In genomic region chr20:25865715-25866656, GRCh38 we compare ENCODE assay signal across 8 cellular contexts.
A peak's percentile ranks its signal among the peaks of the same experiment; 100 is the strongest.
DNase-seq lines count a peak whose midpoint lies in the region; ATAC-seq and TF ChIP-seq lines count a peak whose summit lies in the region.

No MANE protein-coding gene starts in this region.

- no peaks in the 10 kb centered on the region for H3K4me1 ChIP-seq in GM23338 (ENCODE audit: insufficient read depth)

- no peaks in the 10 kb centered on the region for H3K79me2 ChIP-seq in GM23338 (replicated peaks; ENCODE audit: insufficient read depth)

- peak overlapping the region; percentile 67 for H3K4me3 Mint-ChIP-seq in GM23338

- peaks cover 16% of the 10 kb centered on the region for H3K9me3 Mint-ChIP-seq in GM23338

- H3K27ac ChIP-seq in GM23338 (ENCODE audit: low read depth), result no peak overlapping the region

- no peaks in the 10 kb centered on the region for H4K20me1 ChIP-seq in GM23338 (replicated peaks; ENCODE audit: insufficient read depth)

- no peaks in the 10 kb centered on the region for H3K9me2 ChIP-seq in GM23338 (ENCODE audit: insufficient read depth)

- in situ Hi-C loops in ACHN (cut with HindIII; ENCODE audit: low pct_ligation_motif_present, low pct_unique_long_range_greater_than_20kb, low sequenced_read_pairs), result no loop called here

- peaks cover 7% of the 10 kb centered on the region for H3K36me3 Mint-ChIP-seq in GM23338 (ENCODE audit: low read depth)

- H3K36me3 ChIP-seq in GM23338 (ENCODE audit: insufficient read depth), result no peaks in the 10 kb centered on the region

- peaks cover 90% of the 10 kb centered on the region for H3K27me3 ChIP-seq in GM23338 (ENCODE audit: insufficient read depth)

- ATAC-seq in GM23338, result peak; percentile 29

- DNase-seq in ACHN (peak; percentile 60), GM23338 (ENCODE audit: low spot score) (peak; percentile 85), NCI-H2227 (lab: John Stamatoyannopoulos, UW; ENCODE audit: unreplicated experiment) (peak; percentile 87), cortex of kidney (lab: John Stamatoyannopoulos, UW) (peak; percentile 14), left kidney (ENCODE audit: low read depth, low spot score) (peak; percentile 91), DMS114 treated with DMSO at 0.1 percent for 48 hours (lab: John Stamatoyannopoulos, UW; ENCODE audit: unreplicated experiment) (no peak)
- DNase-seq in activated CD4-positive, alpha-beta T cell treated with anti-CD3 and anti-CD28 coated beads, Interleukin-2, amount 50 U/mL, for 4 hours, result peak; percentile 66 to 75
- DNase-seq in stimulated activated CD4-positive, alpha-beta T cell treated with anti-CD3 and anti-CD28 coated beads, Interleukin-4, amount 100 ng/mL, for 1 hour, result peak; percentile 76

- peak overlapping the region; percentile 61 for H3K4me3 ChIP-seq in GM23338

- peaks cover 31% of the 10 kb centered on the region for H3K4me1 Mint-ChIP-seq in GM23338

- peak overlapping the region; percentile 85 for H3K4me2 ChIP-seq in GM23338

- no peaks in the 10 kb centered on the region for H3F3A ChIP-seq in GM23338 (replicated peaks; ENCODE audit: low read depth)

- no peak overlapping the region for H3K27ac Mint-ChIP-seq in GM23338

- H2AFZ ChIP-seq in GM23338, result peak overlapping the region; percentile 86

- H3K27me3 Mint-ChIP-seq in GM23338 (ENCODE audit: insufficient read depth, low read depth, poor library complexity), result peaks cover 83% of the 10 kb centered on the region

- TF ChIP-seq CTCF in GM23338 (conservative IDR thresholded peaks at IDR 0.05; ENCODE audit: low read depth in 2 of 2), result no peak

TF ChIP-seq in GM23338, 12 proteins besides CTCF, POLR2A, EP300 and RAD21:
- no peak for TF ChIP-seq JUNB (IDR thresholded peaks at IDR 0.05; ENCODE audit: unreplicated experiment)
- TF ChIP-seq ZNF331 (CRISPR knock-in tag; IDR thresholded peaks at IDR 0.05; ENCODE audit: low read depth), result no peak
- TF ChIP-seq POLR2AphosphoS5 (IDR thresholded peaks at IDR 0.05; ENCODE audit: low read depth), result no peak
- TF ChIP-seq EZH2phosphoT487 (IDR thresholded peaks at IDR 0.05; ENCODE audit: unreplicated experiment), result no peak
- no peak for TF ChIP-seq ZNF114 (CRISPR knock-in tag; IDR thresholded peaks at IDR 0.05)
- TF ChIP-seq, protein P1, sequence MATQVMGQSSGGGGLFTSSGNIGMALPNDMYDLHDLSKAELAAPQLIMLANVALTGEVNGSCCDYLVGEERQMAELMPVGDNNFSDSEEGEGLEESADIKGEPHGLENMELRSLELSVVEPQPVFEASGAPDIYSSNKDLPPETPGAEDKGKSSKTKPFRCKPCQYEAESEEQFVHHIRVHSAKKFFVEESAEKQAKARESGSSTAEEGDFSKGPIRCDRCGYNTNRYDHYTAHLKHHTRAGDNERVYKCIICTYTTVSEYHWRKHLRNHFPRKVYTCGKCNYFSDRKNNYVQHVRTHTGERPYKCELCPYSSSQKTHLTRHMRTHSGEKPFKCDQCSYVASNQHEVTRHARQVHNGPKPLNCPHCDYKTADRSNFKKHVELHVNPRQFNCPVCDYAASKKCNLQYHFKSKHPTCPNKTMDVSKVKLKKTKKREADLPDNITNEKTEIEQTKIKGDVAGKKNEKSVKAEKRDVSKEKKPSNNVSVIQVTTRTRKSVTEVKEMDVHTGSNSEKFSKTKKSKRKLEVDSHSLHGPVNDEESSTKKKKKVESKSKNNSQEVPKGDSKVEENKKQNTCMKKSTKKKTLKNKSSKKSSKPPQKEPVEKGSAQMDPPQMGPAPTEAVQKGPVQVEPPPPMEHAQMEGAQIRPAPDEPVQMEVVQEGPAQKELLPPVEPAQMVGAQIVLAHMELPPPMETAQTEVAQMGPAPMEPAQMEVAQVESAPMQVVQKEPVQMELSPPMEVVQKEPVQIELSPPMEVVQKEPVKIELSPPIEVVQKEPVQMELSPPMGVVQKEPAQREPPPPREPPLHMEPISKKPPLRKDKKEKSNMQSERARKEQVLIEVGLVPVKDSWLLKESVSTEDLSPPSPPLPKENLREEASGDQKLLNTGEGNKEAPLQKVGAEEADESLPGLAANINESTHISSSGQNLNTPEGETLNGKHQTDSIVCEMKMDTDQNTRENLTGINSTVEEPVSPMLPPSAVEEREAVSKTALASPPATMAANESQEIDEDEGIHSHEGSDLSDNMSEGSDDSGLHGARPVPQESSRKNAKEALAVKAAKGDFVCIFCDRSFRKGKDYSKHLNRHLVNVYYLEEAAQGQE (IDR thresholded peaks at IDR 0.05; ENCODE audit: unreplicated experiment), result no peak
- no peak for TF ChIP-seq ETS1 (IDR thresholded peaks at IDR 0.05)
- TF ChIP-seq EZH2 (IDR thresholded peaks at IDR 0.05; ENCODE audit: low read depth, unreplicated experiment), result no peak
- no peak for TF ChIP-seq NANOG (IDR thresholded peaks at IDR 0.05; ENCODE audit: borderline replicate concordance)
- TF ChIP-seq, protein P2, sequence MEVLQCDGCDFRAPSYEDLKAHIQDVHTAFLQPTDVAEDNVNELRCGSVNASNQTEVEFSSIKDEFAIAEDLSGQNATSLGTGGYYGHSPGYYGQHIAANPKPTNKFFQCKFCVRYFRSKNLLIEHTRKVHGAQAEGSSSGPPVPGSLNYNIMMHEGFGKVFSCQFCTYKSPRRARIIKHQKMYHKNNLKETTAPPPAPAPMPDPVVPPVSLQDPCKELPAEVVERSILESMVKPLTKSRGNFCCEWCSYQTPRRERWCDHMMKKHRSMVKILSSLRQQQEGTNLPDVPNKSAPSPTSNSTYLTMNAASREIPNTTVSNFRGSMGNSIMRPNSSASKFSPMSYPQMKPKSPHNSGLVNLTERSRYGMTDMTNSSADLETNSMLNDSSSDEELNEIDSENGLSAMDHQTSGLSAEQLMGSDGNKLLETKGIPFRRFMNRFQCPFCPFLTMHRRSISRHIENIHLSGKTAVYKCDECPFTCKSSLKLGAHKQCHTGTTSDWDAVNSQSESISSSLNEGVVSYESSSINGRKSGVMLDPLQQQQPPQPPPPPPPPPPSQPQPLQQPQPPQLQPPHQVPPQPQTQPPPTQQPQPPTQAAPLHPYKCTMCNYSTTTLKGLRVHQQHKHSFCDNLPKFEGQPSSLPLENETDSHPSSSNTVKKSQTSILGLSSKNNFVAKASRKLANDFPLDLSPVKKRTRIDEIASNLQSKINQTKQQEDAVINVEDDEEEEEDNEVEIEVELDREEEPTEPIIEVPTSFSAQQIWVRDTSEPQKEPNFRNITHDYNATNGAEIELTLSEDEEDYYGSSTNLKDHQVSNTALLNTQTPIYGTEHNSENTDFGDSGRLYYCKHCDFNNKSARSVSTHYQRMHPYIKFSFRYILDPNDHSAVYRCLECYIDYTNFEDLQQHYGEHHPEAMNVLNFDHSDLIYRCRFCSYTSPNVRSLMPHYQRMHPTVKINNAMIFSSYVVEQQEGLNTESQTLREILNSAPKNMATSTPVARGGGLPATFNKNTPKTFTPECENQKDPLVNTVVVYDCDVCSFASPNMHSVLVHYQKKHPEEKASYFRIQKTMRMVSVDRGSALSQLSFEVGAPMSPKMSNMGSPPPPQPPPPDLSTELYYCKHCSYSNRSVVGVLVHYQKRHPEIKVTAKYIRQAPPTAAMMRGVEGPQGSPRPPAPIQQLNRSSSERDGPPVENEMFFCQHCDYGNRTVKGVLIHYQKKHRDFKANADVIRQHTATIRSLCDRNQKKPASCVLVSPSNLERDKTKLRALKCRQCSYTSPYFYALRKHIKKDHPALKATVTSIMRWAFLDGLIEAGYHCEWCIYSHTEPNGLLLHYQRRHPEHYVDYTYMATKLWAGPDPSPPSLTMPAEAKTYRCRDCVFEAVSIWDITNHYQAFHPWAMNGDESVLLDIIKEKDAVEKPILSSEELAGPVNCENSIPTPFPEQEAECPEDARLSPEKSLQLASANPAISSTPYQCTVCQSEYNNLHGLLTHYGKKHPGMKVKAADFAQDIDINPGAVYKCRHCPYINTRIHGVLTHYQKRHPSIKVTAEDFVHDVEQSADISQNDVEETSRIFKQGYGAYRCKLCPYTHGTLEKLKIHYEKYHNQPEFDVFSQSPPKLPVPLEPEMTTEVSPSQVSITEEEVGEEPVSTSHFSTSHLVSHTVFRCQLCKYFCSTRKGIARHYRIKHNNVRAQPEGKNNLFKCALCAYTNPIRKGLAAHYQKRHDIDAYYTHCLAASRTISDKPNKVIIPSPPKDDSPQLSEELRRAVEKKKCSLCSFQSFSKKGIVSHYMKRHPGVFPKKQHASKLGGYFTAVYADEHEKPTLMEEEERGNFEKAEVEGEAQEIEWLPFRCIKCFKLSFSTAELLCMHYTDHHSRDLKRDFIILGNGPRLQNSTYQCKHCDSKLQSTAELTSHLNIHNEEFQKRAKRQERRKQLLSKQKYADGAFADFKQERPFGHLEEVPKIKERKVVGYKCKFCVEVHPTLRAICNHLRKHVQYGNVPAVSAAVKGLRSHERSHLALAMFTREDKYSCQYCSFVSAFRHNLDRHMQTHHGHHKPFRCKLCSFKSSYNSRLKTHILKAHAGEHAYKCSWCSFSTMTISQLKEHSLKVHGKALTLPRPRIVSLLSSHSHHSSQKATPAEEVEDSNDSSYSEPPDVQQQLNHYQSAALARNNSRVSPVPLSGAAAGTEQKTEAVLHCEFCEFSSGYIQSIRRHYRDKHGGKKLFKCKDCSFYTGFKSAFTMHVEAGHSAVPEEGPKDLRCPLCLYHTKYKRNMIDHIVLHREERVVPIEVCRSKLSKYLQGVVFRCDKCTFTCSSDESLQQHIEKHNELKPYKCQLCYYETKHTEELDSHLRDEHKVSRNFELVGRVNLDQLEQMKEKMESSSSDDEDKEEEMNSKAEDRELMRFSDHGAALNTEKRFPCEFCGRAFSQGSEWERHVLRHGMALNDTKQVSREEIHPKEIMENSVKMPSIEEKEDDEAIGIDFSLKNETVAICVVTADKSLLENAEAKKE (CRISPR knock-in tag; IDR thresholded peaks at IDR 0.05), result no peak
